Comparison of ENCODE assay signal across 1 cellular context in the genomic region with DNA sequence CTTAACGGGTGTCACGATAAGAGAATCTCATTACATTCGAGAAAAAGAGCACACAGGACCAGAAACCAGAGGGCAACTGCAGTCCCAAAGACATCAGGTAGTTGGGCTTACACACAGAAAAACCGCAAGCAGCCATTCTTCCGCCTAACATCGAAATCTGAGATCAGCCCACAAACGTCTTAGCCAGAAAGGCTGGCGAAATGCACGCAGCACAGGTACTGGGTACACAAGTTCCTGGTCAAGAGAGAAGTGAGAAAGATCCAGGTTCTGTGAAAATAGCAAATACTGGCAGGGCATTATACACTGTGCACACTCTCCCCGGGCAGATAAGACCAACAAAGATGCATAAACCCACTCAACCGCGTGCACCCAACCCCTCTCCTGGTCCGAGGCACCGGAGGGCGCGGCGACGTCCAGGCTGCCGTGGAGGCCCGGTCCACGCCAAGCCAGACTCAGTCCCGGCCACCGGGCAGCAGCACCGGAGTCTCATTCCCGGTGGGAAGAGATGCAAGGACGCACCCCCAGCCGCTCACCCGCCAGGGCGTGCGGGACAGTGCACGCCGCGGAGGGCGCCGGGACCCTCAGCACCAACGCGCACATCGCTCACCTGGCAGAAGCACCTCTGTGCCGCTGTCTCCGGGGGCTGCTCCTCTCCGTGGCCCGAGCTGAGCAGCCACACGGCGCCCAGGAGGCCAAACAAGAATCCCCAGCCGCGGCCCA.
TF ChIP-seq lines count a peak whose summit lies in the region.

No MANE protein-coding gene starts in this region.

TF ChIP-seq in GM23338, 12 proteins besides CTCF, POLR2A, EP300 and RAD21 (continued from another document):
- TF ChIP-seq, protein P1, sequence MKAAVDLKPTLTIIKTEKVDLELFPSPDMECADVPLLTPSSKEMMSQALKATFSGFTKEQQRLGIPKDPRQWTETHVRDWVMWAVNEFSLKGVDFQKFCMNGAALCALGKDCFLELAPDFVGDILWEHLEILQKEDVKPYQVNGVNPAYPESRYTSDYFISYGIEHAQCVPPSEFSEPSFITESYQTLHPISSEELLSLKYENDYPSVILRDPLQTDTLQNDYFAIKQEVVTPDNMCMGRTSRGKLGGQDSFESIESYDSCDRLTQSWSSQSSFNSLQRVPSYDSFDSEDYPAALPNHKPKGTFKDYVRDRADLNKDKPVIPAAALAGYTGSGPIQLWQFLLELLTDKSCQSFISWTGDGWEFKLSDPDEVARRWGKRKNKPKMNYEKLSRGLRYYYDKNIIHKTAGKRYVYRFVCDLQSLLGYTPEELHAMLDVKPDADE (IDR thresholded peaks at IDR 0.05) = no peak
- TF ChIP-seq STAT1 (IDR thresholded peaks at IDR 0.05; ENCODE audit: unreplicated experiment) = no peak
- TF ChIP-seq, protein P2, sequence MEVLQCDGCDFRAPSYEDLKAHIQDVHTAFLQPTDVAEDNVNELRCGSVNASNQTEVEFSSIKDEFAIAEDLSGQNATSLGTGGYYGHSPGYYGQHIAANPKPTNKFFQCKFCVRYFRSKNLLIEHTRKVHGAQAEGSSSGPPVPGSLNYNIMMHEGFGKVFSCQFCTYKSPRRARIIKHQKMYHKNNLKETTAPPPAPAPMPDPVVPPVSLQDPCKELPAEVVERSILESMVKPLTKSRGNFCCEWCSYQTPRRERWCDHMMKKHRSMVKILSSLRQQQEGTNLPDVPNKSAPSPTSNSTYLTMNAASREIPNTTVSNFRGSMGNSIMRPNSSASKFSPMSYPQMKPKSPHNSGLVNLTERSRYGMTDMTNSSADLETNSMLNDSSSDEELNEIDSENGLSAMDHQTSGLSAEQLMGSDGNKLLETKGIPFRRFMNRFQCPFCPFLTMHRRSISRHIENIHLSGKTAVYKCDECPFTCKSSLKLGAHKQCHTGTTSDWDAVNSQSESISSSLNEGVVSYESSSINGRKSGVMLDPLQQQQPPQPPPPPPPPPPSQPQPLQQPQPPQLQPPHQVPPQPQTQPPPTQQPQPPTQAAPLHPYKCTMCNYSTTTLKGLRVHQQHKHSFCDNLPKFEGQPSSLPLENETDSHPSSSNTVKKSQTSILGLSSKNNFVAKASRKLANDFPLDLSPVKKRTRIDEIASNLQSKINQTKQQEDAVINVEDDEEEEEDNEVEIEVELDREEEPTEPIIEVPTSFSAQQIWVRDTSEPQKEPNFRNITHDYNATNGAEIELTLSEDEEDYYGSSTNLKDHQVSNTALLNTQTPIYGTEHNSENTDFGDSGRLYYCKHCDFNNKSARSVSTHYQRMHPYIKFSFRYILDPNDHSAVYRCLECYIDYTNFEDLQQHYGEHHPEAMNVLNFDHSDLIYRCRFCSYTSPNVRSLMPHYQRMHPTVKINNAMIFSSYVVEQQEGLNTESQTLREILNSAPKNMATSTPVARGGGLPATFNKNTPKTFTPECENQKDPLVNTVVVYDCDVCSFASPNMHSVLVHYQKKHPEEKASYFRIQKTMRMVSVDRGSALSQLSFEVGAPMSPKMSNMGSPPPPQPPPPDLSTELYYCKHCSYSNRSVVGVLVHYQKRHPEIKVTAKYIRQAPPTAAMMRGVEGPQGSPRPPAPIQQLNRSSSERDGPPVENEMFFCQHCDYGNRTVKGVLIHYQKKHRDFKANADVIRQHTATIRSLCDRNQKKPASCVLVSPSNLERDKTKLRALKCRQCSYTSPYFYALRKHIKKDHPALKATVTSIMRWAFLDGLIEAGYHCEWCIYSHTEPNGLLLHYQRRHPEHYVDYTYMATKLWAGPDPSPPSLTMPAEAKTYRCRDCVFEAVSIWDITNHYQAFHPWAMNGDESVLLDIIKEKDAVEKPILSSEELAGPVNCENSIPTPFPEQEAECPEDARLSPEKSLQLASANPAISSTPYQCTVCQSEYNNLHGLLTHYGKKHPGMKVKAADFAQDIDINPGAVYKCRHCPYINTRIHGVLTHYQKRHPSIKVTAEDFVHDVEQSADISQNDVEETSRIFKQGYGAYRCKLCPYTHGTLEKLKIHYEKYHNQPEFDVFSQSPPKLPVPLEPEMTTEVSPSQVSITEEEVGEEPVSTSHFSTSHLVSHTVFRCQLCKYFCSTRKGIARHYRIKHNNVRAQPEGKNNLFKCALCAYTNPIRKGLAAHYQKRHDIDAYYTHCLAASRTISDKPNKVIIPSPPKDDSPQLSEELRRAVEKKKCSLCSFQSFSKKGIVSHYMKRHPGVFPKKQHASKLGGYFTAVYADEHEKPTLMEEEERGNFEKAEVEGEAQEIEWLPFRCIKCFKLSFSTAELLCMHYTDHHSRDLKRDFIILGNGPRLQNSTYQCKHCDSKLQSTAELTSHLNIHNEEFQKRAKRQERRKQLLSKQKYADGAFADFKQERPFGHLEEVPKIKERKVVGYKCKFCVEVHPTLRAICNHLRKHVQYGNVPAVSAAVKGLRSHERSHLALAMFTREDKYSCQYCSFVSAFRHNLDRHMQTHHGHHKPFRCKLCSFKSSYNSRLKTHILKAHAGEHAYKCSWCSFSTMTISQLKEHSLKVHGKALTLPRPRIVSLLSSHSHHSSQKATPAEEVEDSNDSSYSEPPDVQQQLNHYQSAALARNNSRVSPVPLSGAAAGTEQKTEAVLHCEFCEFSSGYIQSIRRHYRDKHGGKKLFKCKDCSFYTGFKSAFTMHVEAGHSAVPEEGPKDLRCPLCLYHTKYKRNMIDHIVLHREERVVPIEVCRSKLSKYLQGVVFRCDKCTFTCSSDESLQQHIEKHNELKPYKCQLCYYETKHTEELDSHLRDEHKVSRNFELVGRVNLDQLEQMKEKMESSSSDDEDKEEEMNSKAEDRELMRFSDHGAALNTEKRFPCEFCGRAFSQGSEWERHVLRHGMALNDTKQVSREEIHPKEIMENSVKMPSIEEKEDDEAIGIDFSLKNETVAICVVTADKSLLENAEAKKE (CRISPR knock-in tag; IDR thresholded peaks at IDR 0.05) = no peak
- no peak for TF ChIP-seq NANOG (IDR thresholded peaks at IDR 0.05; ENCODE audit: borderline replicate concordance)
